ENCODE assay signal across 8 cellular contexts in the genomic region with DNA sequence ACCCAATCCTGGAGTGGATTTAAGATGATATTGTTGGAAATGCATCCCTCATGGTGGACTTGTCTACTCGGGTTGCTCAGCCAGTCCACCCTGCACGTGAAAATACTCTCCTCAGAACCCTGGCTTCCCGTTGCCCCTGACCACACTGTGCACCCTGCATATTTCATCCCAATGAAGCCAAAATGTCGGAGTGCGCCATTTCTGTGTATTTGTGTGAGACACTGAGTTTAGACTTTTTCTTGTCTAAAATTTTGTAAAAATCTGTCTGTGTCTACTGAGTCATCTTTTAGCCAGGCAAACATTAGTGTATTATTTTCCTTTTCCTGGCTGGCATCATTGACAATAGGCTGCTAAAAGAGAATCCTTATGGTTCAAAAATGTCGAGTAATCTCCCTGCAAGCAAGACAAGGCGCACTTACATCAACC. TPM values are rescaled to one million over a fixed set of nuclear protein-coding genes. Genes with fewer than 3 reads are reported as not detected.
A peak's percentile ranks its signal among the peaks of the same experiment; 100 is the strongest.
DNase-seq lines count a peak whose midpoint lies in the region; ATAC-seq and TF ChIP-seq lines count a peak whose summit lies in the region.

No MANE protein-coding gene starts in this region.

- H3K36me3 Mint-ChIP-seq in activated naive CD4-positive, alpha-beta T cell treated with anti-CD3 and anti-CD28 coated beads, Interleukin-2, amount 50 U/mL, for 24 hours, result peaks cover 6% of the 10 kb centered on the region
- H3K36me3 Mint-ChIP-seq in brain, result peaks cover 36% of the 10 kb centered on the region

- H3K4me1 Mint-ChIP-seq in activated naive CD4-positive, alpha-beta T cell treated with anti-CD3 and anti-CD28 coated beads, Interleukin-2, amount 50 U/mL, for 24 hours, result peaks cover 21% of the 10 kb centered on the region
- H3K4me1 Mint-ChIP-seq in brain, result peaks cover 78% of the 10 kb centered on the region

- H3K4me3 ChIP-seq in mesodermal cell (ENCODE audit: extremely low read depth, insufficient read depth, low read length, poor library complexity, severe bottlenecking), result peak overlapping the region; percentile 75

- H3K9me3 ChIP-seq in mesodermal cell (ENCODE audit: control insufficient read depth, low read length), result no peaks in the 10 kb centered on the region

- H3K36me3 ChIP-seq in mesodermal cell (ENCODE audit: control insufficient read depth, insufficient read depth, low read length), result peaks cover 37% of the 10 kb centered on the region

- DNase-seq in activated naive CD4-positive, alpha-beta T cell treated with Interleukin-2 at 50 U/mL for 16 hours, result no peak
- DNase-seq in NCI-H1105 (lab: John Stamatoyannopoulos, UW) (peak; percentile 65), OCI-M1 (lab: John Stamatoyannopoulos, UW) (no peak)

- ATAC-seq in GM19455 (IDR thresholded peaks at IDR 0.05; ENCODE audit: unreplicated experiment) (no peak), GM21825 (IDR thresholded peaks at IDR 0.05; ENCODE audit: unreplicated experiment) (no peak)

- no peak for TF ChIP-seq CTCF in brain (conservative IDR thresholded peaks at IDR 0.05)

- peak overlapping the region; percentile 81 for H3K4me3 Mint-ChIP-seq in activated naive CD4-positive, alpha-beta T cell treated with anti-CD3 and anti-CD28 coated beads, Interleukin-2, amount 50 U/mL, for 24 hours
- H3K4me3 Mint-ChIP-seq in brain, result peak overlapping the region; percentile 82 to 94 (median 86)

- no peaks in the 10 kb centered on the region for H3K27me3 Mint-ChIP-seq in activated naive CD4-positive, alpha-beta T cell treated with anti-CD3 and anti-CD28 coated beads, Interleukin-2, amount 50 U/mL, for 24 hours
- H3K27me3 Mint-ChIP-seq in brain, result peaks cover 16% of the 10 kb centered on the region

- H3K9me3 Mint-ChIP-seq in activated naive CD4-positive, alpha-beta T cell treated with anti-CD3 and anti-CD28 coated beads, Interleukin-2, amount 50 U/mL, for 24 hours, result no peaks in the 10 kb centered on the region
- peaks cover 0 to 6% (median 0%) of the 10 kb centered on the region in 5 experiments for H3K9me3 Mint-ChIP-seq in brain

- 0 to 75% methylated on average over 2 to 5 of the region's 7 CpGs for WGBS in mesodermal cell (ENCODE audit: insufficient coverage in 2 of 2), 2 experiments

- H3K4me1 ChIP-seq in mesodermal cell (ENCODE audit: control insufficient read depth, insufficient read depth, low read length, poor library complexity, severe bottlenecking), result peaks cover 19% of the 10 kb centered on the region

- peak overlapping the region; percentile 91 for H3K27ac ChIP-seq in mesodermal cell (ENCODE audit: low read depth, low read length, severe bottlenecking)

- H3K27ac Mint-ChIP-seq in activated naive CD4-positive, alpha-beta T cell treated with anti-CD3 and anti-CD28 coated beads, Interleukin-2, amount 50 U/mL, for 24 hours, result peak overlapping the region; percentile 94
- peak overlapping the region; percentile 94 to 99 (median 95) for H3K27ac Mint-ChIP-seq in brain

RNA-seq across cellular contexts. Expression of gene PNMA1, which starts 0.5 kb away (rescaled TPM):
- polyA plus RNA-seq in brain (ENCODE audit: insufficient read depth, low read depth, low replicate concordance), result 135 TPM
- polyA plus RNA-seq in mesodermal cell (2013, experiment 1 of 2), result 37.4 TPM
- 35.1 TPM for polyA plus RNA-seq in mesodermal cell (2013, experiment 2 of 2)
